Comparison of ENCODE assay signal across 1 cellular context in the genomic region with DNA sequence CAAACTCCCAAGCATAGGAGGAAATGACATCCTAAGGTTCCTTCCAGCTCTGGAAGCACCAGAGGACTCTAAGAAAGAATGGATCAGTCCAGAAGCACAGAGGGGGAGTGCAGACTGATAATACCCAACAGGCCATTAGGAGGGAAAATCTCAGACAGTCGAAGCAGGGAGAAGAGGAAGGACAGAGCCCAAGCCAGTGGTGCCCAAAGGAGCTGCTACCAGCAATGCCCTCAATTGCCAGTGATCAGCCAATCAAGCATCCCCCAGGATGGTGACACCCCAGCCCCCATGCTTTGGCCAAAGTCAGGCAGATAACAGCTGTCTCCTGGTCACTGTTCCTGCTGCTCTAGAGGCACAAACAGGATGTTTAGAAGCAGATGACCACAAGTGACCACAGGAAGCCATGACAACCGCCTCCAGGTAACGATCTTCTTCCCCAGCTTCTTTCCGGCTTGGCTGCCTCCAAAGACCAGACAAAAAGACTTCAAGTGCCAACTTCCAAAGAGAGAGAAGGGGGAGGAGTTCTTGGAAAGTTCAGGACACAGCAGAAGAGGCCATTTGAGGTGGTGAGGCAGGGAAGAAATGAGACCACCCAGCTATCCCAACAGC.
TF ChIP-seq lines count a peak whose summit lies in the region.

No MANE protein-coding gene starts in this region.

TF ChIP-seq in IMR-90, 13 proteins besides CTCF, POLR2A, EP300 and RAD21:
- TF ChIP-seq CEBPB (IDR thresholded peaks at IDR 0.05; ENCODE audit: low read depth, low read length) (no peak), MXI1 (IDR thresholded peaks at IDR 0.05; ENCODE audit: borderline replicate concordance, low read depth, low read length) (no peak), CHD1 (IDR thresholded peaks at IDR 0.05; ENCODE audit: low read depth, low read length) (no peak), RCOR1 (IDR thresholded peaks at IDR 0.05; ENCODE audit: insufficient replicate concordance, low read length) (no peak)
- TF ChIP-seq, protein P1, sequence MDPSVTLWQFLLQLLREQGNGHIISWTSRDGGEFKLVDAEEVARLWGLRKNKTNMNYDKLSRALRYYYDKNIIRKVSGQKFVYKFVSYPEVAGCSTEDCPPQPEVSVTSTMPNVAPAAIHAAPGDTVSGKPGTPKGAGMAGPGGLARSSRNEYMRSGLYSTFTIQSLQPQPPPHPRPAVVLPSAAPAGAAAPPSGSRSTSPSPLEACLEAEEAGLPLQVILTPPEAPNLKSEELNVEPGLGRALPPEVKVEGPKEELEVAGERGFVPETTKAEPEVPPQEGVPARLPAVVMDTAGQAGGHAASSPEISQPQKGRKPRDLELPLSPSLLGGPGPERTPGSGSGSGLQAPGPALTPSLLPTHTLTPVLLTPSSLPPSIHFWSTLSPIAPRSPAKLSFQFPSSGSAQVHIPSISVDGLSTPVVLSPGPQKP (IDR thresholded peaks at IDR 0.05; ENCODE audit: borderline replicate concordance, low read depth, low read length), result no peak
